In the genomic region with DNA sequence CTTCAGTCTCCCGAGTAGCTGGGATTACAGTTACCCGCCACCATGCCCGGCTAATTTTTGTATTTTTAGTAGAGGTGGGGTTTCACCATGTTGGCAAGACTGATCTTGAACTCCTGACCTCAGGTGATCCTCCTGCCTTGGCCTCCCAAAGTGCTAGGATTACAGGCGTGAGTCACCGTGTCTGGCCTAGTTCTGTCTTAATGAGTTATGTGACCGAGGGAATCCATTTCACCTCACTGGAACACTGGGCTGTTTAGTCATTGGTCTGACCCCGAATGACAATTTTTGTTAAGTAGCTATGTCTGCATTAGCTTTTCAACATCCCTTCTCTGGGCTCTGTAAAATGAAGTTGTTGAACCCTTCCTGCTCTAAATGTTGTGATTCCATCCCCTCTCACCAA, we compare ENCODE assay signal across 4 cellular contexts. TPM values are rescaled to one million over a fixed set of nuclear protein-coding genes. Genes with fewer than 3 reads are reported as not detected.
"Had no signal": no experiment of that assay in that cellular context is flagged by ENCODE, and none has a peak within 500 bp of the region (broad histone marks: within the 10 kb centered on the region; RNA-seq: fewer than 3 reads in every experiment).

No MANE protein-coding gene starts in this region.

RNA-seq across cellular contexts. Expression of a gene that starts 6.8 kb away (rescaled TPM):
- total RNA-seq: esophagus muscularis mucosa, mesenteric fat pad, posterior vena cava had no signal
- polyA plus RNA-seq: right cardiac atrium had no signal
